ENCODE assay signal across 13 cellular contexts in genomic region chr2:231489990-231490389, GRCh38. TPM values are rescaled to one million over a fixed set of nuclear protein-coding genes. Genes with fewer than 3 reads are reported as not detected.
A peak's percentile ranks its signal among the peaks of the same experiment; 100 is the strongest.
DNase-seq lines count a peak whose midpoint lies in the region; ATAC-seq, FAIRE-seq and TF ChIP-seq lines count a peak whose summit lies in the region.
"Had no signal": no experiment of that assay in that cellular context is flagged by ENCODE, and none has a peak within 500 bp of the region (broad histone marks: within the 10 kb centered on the region; RNA-seq: fewer than 3 reads in every experiment).

No MANE protein-coding gene starts in this region.

- H3K9ac ChIP-seq in Loucy (ENCODE audit: low read depth, low read length, poor library complexity, severe bottlenecking), result no peak overlapping the region

- no peaks in the 10 kb centered on the region for H3F3A ChIP-seq in Loucy (ENCODE audit: low read depth)

- H3K27me3 ChIP-seq in Loucy (ENCODE audit: insufficient read depth, low read length, poor library complexity, severe bottlenecking) (no peaks in the 10 kb centered on the region), bronchial epithelial cell (ENCODE audit: control insufficient read depth, insufficient read depth, low read length) (no peaks in the 10 kb centered on the region)

- POLR2A ChIA-PET in activated CD4-positive, alpha-beta T cell treated with anti-CD3 and anti-CD28 coated beads, Interleukin-2, amount 10 ng/mL, durations not matched to agents 7 days and 5 days (lab: Charles Lee), result no interaction called here

- ATAC-seq in GM19467 (IDR thresholded peaks at IDR 0.05; ENCODE audit: unreplicated experiment), result no peak
- ATAC-seq: stimulated activated effector memory CD8-positive, alpha-beta T cell treated with anti-CD3 and anti-CD28 coated beads, Interleukin-12 subunit alpha, Interleukin-12 subunit beta, amount 100 ng/mL, for 72 hours had no signal

- peaks cover 5% of the 10 kb centered on the region for H3K4me1 Mint-ChIP-seq in activated CD4-positive, alpha-beta T cell treated with anti-CD3 and anti-CD28 coated beads, Interleukin-2, amount 10 ng/mL, durations not matched to agents 24 days and 14 days
- peaks cover 11% of the 10 kb centered on the region for H3K4me1 Mint-ChIP-seq in activated CD4-positive, alpha-beta T cell treated with anti-CD3 and anti-CD28 coated beads, Interleukin-2, amount 10 ng/mL, durations not matched to agents 7 days and 5 days
- no peaks in the 10 kb centered on the region for H3K4me1 Mint-ChIP-seq in progenitor cell of endocrine pancreas (ENCODE audit: low read depth)
- H3K4me1 Mint-ChIP-seq: stimulated activated effector memory CD8-positive, alpha-beta T cell treated with anti-CD3 and anti-CD28 coated beads, Interleukin-12 subunit alpha, Interleukin-12 subunit beta, amount 100 ng/mL, for 72 hours had no signal

- H3K4me2 ChIP-seq in Loucy (ENCODE audit: low read depth, low read length, poor library complexity, severe bottlenecking), result no peak overlapping the region

- CTCF ChIA-PET in activated CD4-positive, alpha-beta T cell treated with anti-CD3 and anti-CD28 coated beads, Interleukin-2, amount 10 ng/mL, durations not matched to agents 7 days and 5 days (lab: Charles Lee), result interaction anchor here (0.9 to 1.4 kb wide), 3 partner anchors 9 to 26 kb away, joined by 3 read pairs; partner anchors contain the start of gene NCL

- H3K4me3 ChIP-seq in Loucy (ENCODE audit: low read length, poor library complexity, severe bottlenecking), result no peak overlapping the region
- H3K4me3 ChIP-seq in bronchial epithelial cell (ENCODE audit: low read depth, low read length), result no peak overlapping the region

- H3K4me1 ChIP-seq in Loucy (ENCODE audit: insufficient read depth, low read length, poor library complexity, severe bottlenecking), result no peaks in the 10 kb centered on the region

- no peaks in the 10 kb centered on the region for H3K36me3 Mint-ChIP-seq in activated CD4-positive, alpha-beta T cell treated with anti-CD3 and anti-CD28 coated beads, Interleukin-2, amount 10 ng/mL, durations not matched to agents 24 days and 14 days (ENCODE audit: low read depth)
- H3K36me3 Mint-ChIP-seq in activated CD4-positive, alpha-beta T cell treated with anti-CD3 and anti-CD28 coated beads, Interleukin-2, amount 10 ng/mL, durations not matched to agents 7 days and 5 days (ENCODE audit: low read depth), result no peaks in the 10 kb centered on the region
- H3K36me3 Mint-ChIP-seq in progenitor cell of endocrine pancreas (ENCODE audit: insufficient read depth), result peaks cover 2% of the 10 kb centered on the region
- H3K36me3 Mint-ChIP-seq: stimulated activated effector memory CD8-positive, alpha-beta T cell treated with anti-CD3 and anti-CD28 coated beads, Interleukin-12 subunit alpha, Interleukin-12 subunit beta, amount 100 ng/mL, for 72 hours had no signal

- H3K9me2 ChIP-seq in Loucy (replicated peaks; ENCODE audit: low read depth, low read length), result no peaks in the 10 kb centered on the region

- peak; percentile 64 for DNase-seq in activated CD4-positive, alpha-beta T cell treated with anti-CD3 and anti-CD28 coated beads, Interleukin-2, amount 10 ng/mL, durations not matched to agents 24 days and 14 days
- DNase-seq in activated CD4-positive, alpha-beta T cell treated with anti-CD3 and anti-CD28 coated beads, Interleukin-2, amount 10 ng/mL, durations not matched to agents 7 days and 5 days, result no peak
- no peak for DNase-seq in bronchial epithelial cell (ENCODE audit: low read depth)
- no peak for DNase-seq in progenitor cell of endocrine pancreas (ENCODE audit: low spot score, unreplicated experiment)
- no peak for DNase-seq in stimulated activated naive CD4-positive, alpha-beta T cell treated with Interleukin-2 at 50 U/mL for 16 hours (lab: John Stamatoyannopoulos, UW)
- DNase-seq in activated gamma-delta T cell treated with Interleukin-2 at 50 U/mL for 16 hours, result no peak
- DNase-seq: activated CD4-positive, CD25-positive, alpha-beta regulatory T cell; OCI-M1 had no signal

- no peak overlapping the region for H3K4me3 Mint-ChIP-seq in activated CD4-positive, alpha-beta T cell treated with anti-CD3 and anti-CD28 coated beads, Interleukin-2, amount 10 ng/mL, durations not matched to agents 24 days and 14 days
- H3K4me3 Mint-ChIP-seq in activated CD4-positive, alpha-beta T cell treated with anti-CD3 and anti-CD28 coated beads, Interleukin-2, amount 10 ng/mL, durations not matched to agents 7 days and 5 days, result no peak overlapping the region
- H3K4me3 Mint-ChIP-seq in progenitor cell of endocrine pancreas (ENCODE audit: low read depth), result no peak overlapping the region
- H3K4me3 Mint-ChIP-seq: stimulated activated effector memory CD8-positive, alpha-beta T cell treated with anti-CD3 and anti-CD28 coated beads, Interleukin-12 subunit alpha, Interleukin-12 subunit beta, amount 100 ng/mL, for 72 hours had no signal

- no peak overlapping the region for H2AFZ ChIP-seq in Loucy (ENCODE audit: low read length)

- H3K27ac Mint-ChIP-seq in activated CD4-positive, alpha-beta T cell treated with anti-CD3 and anti-CD28 coated beads, Interleukin-2, amount 10 ng/mL, durations not matched to agents 24 days and 14 days, result no peak overlapping the region
- no peak overlapping the region for H3K27ac Mint-ChIP-seq in activated CD4-positive, alpha-beta T cell treated with anti-CD3 and anti-CD28 coated beads, Interleukin-2, amount 10 ng/mL, durations not matched to agents 7 days and 5 days
- H3K27ac Mint-ChIP-seq in progenitor cell of endocrine pancreas, result no peak overlapping the region
- H3K27ac Mint-ChIP-seq: stimulated activated effector memory CD8-positive, alpha-beta T cell treated with anti-CD3 and anti-CD28 coated beads, Interleukin-12 subunit alpha, Interleukin-12 subunit beta, amount 100 ng/mL, for 72 hours had no signal

- intact Hi-C loops in activated CD4-positive, alpha-beta T cell treated with anti-CD3 and anti-CD28 coated beads, Interleukin-2, amount 10 ng/mL, durations not matched to agents 24 days and 14 days (cut with micrococcal nuclease), result no loop called here

- H3K36me3 ChIP-seq in Loucy (ENCODE audit: insufficient read depth, low read length) (no peaks in the 10 kb centered on the region), bronchial epithelial cell (ENCODE audit: control insufficient read depth, insufficient read depth, low read length) (no peaks in the 10 kb centered on the region)

- no peaks in the 10 kb centered on the region for H3K9me3 ChIP-seq in Loucy (ENCODE audit: insufficient read depth, low read depth, low read length)

- peaks cover 9% of the 10 kb centered on the region for H3K27me3 Mint-ChIP-seq in activated CD4-positive, alpha-beta T cell treated with anti-CD3 and anti-CD28 coated beads, Interleukin-2, amount 10 ng/mL, durations not matched to agents 24 days and 14 days
- H3K27me3 Mint-ChIP-seq in activated CD4-positive, alpha-beta T cell treated with anti-CD3 and anti-CD28 coated beads, Interleukin-2, amount 10 ng/mL, durations not matched to agents 7 days and 5 days, result no peaks in the 10 kb centered on the region
- H3K27me3 Mint-ChIP-seq in progenitor cell of endocrine pancreas, result no peaks in the 10 kb centered on the region

- TF ChIP-seq CTCF in Loucy (conservative IDR thresholded peaks at IDR 0.05; ENCODE audit: low read length) (peak; percentile 25; the same call in 1 of the 2 replicates), bronchial epithelial cell (IDR thresholded peaks at IDR 0.05; ENCODE audit: insufficient read depth, low read length, severe bottlenecking) (peak; percentile 17), progenitor cell of endocrine pancreas (IDR thresholded peaks at IDR 0.05; ENCODE audit: unreplicated experiment) (peak; percentile 30)

- FAIRE-seq in bronchial epithelial cell (lab: Jason Lieb, UNC), result peak; percentile 47
- FAIRE-seq: frontal cortex, GM12891 had no signal

- no peaks in the 10 kb centered on the region for H3K9me3 Mint-ChIP-seq in activated CD4-positive, alpha-beta T cell treated with anti-CD3 and anti-CD28 coated beads, Interleukin-2, amount 10 ng/mL, durations not matched to agents 24 days and 14 days
- H3K9me3 Mint-ChIP-seq in activated CD4-positive, alpha-beta T cell treated with anti-CD3 and anti-CD28 coated beads, Interleukin-2, amount 10 ng/mL, durations not matched to agents 7 days and 5 days, result no peaks in the 10 kb centered on the region
- peaks cover 9% of the 10 kb centered on the region for H3K9me3 Mint-ChIP-seq in progenitor cell of endocrine pancreas (ENCODE audit: low read depth)
- H3K9me3 Mint-ChIP-seq: stimulated activated effector memory CD8-positive, alpha-beta T cell treated with anti-CD3 and anti-CD28 coated beads, Interleukin-12 subunit alpha, Interleukin-12 subunit beta, amount 100 ng/mL, for 72 hours had no signal

- no peaks in the 10 kb centered on the region for H4K20me1 ChIP-seq in Loucy (ENCODE audit: insufficient read depth, low read length, poor library complexity, severe bottlenecking)

- H3K79me2 ChIP-seq in Loucy (ENCODE audit: insufficient read depth, low read length), result no peaks in the 10 kb centered on the region

RNA-seq across cellular contexts. Expression of gene NCL, which starts 25.7 kb away (rescaled TPM):
- total RNA-seq in activated CD4-positive, alpha-beta T cell treated with anti-CD3 and anti-CD28 coated beads, Interleukin-2, amount 10 ng/mL, durations not matched to agents 24 days and 14 days, result 1,513 and 1,560 TPM in 2 replicates
- 100 to 1,000 TPM; 542 to 599 TPM for total RNA-seq in activated CD4-positive, alpha-beta T cell treated with anti-CD3 and anti-CD28 coated beads, Interleukin-2, amount 10 ng/mL, durations not matched to agents 7 days and 5 days
- total RNA-seq in bronchial epithelial cell (134 and 175 TPM in 2 replicates), progenitor cell of endocrine pancreas (588 and 589 TPM in 2 replicates)

RNA-seq across cellular contexts. Expression of gene NMUR1, which starts 40.3 kb away (rescaled TPM):
- 0.09 TPM in 1 of 2 replicates, not detected in the other for total RNA-seq in activated CD4-positive, alpha-beta T cell treated with anti-CD3 and anti-CD28 coated beads, Interleukin-2, amount 10 ng/mL, durations not matched to agents 24 days and 14 days
- under 1 TPM; 0.47 to 0.60 TPM for total RNA-seq in activated CD4-positive, alpha-beta T cell treated with anti-CD3 and anti-CD28 coated beads, Interleukin-2, amount 10 ng/mL, durations not matched to agents 7 days and 5 days
- total RNA-seq in bronchial epithelial cell, result not detected in 2 replicates
- total RNA-seq in progenitor cell of endocrine pancreas, result not detected in 2 replicates
